18 cellular contexts compared by ENCODE assay signal in genomic region chr4:154927126-154927525, GRCh38.
"Had no signal": no experiment of that assay in that cellular context is flagged by ENCODE, and none has a peak within 500 bp of the region (broad histone marks: within the 10 kb centered on the region; RNA-seq: fewer than 3 reads in every experiment).

No MANE protein-coding gene starts in this region.

- H3K4me1 ChIP-seq: esophagus muscularis mucosa, pancreas, stomach had no signal

- ATAC-seq: left colon, natural killer cell, pancreas, right cardiac atrium had no signal

- H3K79me2 ChIP-seq: hepatocyte had no signal

- H3K27ac ChIP-seq: esophagus muscularis mucosa, hepatocyte, pancreas, stomach, thoracic aorta had no signal

- H3K9me3 Mint-ChIP-seq: dendritic cell treated with granulocyte-macrophage colony-stimulating factor and Interleukin-4, amounts not matched to agents 40 ng/mL and 50 ng/mL, for 4 days had no signal

- H3K27ac Mint-ChIP-seq: dendritic cell treated with granulocyte-macrophage colony-stimulating factor and Interleukin-4, amounts not matched to agents 40 ng/mL and 50 ng/mL, for 4 days; natural killer cell; progenitor cell of endocrine pancreas had no signal

- H3K4me1 Mint-ChIP-seq: natural killer cell had no signal

- DNase-seq: cerebellar nuclear complex; foreskin fibroblast; left colon; natural killer cell; occipital lobe; pancreas; right cardiac atrium; small intestine; stimulated activated CD4-positive, alpha-beta T cell treated with anti-CD3 and anti-CD28 coated beads, Interleukin-12 subunit alpha, Interleukin-12 subunit beta, amount 100 ng/mL, for 4 hours; stimulated activated naive CD4-positive, alpha-beta T cell; stomach; substantia nigra; trophoblast cell had no signal

- H3K4me3 ChIP-seq: esophagus muscularis mucosa, hepatocyte, pancreas, stomach, thoracic aorta had no signal

- H3K36me3 ChIP-seq: esophagus muscularis mucosa, pancreas, stomach, thoracic aorta had no signal

- H3K9me3 ChIP-seq: pancreas, thoracic aorta had no signal

- H3K27me3 ChIP-seq: esophagus muscularis mucosa, hepatocyte, pancreas, stomach had no signal

- H2AFZ ChIP-seq: hepatocyte had no signal

- H3K27me3 Mint-ChIP-seq: dendritic cell treated with granulocyte-macrophage colony-stimulating factor and Interleukin-4, amounts not matched to agents 40 ng/mL and 50 ng/mL, for 4 days had no signal

- H3K4me2 ChIP-seq: hepatocyte had no signal

- H3K4me3 Mint-ChIP-seq: dendritic cell treated with granulocyte-macrophage colony-stimulating factor and Interleukin-4, amounts not matched to agents 40 ng/mL and 50 ng/mL, for 4 days; natural killer cell had no signal

- H3K36me3 Mint-ChIP-seq: natural killer cell had no signal
